Comparison of ENCODE assay signal across 9 cellular contexts in genomic region chr14:31024042-31024480, GRCh38. TPM values are rescaled to one million over a fixed set of nuclear protein-coding genes. Genes with fewer than 3 reads are reported as not detected.
DNase-seq lines count a peak whose midpoint lies in the region; ATAC-seq and TF ChIP-seq lines count a peak whose summit lies in the region.
"Had no signal": no experiment of that assay in that cellular context is flagged by ENCODE, and none has a peak within 500 bp of the region (broad histone marks: within the 10 kb centered on the region; RNA-seq: fewer than 3 reads in every experiment).

No MANE protein-coding gene starts in this region.

- intact Hi-C loops in IMR-90 (cut with micrococcal nuclease), result no loop called here
- intact Hi-C loops in colonic mucosa (cut with DNase I), result no loop called here
- intact Hi-C loops in naive thymus-derived CD4-positive, alpha-beta T cell (cut with micrococcal nuclease), result loop anchor here in 1 of 2 donors (2.0 kb wide), 1 partner anchor 1053 kb away; the partner anchor contains the start of gene ARHGAP5

- peaks cover 0 to 10% (median 9%) of the 10 kb centered on the region in 5 donors for H3K36me3 Mint-ChIP-seq in naive thymus-derived CD4-positive, alpha-beta T cell

- H2BK15ac ChIP-seq in IMR-90 (ENCODE audit: low read depth, low read length), result no peak overlapping the region

- H3K18ac ChIP-seq in IMR-90 (ENCODE audit: low read depth, low read length), result no peak overlapping the region

- H3K79me1 ChIP-seq in IMR-90 (ENCODE audit: low read depth in 1 of 2, low read length in 2 of 2), result peaks cover 8 to 38% of the 10 kb centered on the region in 2 experiments

- H3K56ac ChIP-seq in IMR-90 (ENCODE audit: extremely low read depth, insufficient read depth, low read length), result no peak overlapping the region

- no peaks in the 10 kb centered on the region for H3K9me3 Mint-ChIP-seq in naive thymus-derived CD4-positive, alpha-beta T cell

- H3K4me2 ChIP-seq in IMR-90 (ENCODE audit: low read depth, low read length), result peak overlapping the region; percentile 100

- H2AFZ ChIP-seq in IMR-90 (replicated peaks; ENCODE audit: low read length, poor library complexity), result no peak overlapping the region

- no peak overlapping the region for H2BK20ac ChIP-seq in IMR-90 (ENCODE audit: low read depth, low read length)

- H3K4me1 ChIP-seq in IMR-90 (ENCODE audit: control insufficient read depth, insufficient read depth, low read length), result no peaks in the 10 kb centered on the region
- H3K4me1 ChIP-seq in colonic mucosa, result peaks cover 11% of the 10 kb centered on the region
- no peaks in the 10 kb centered on the region for H3K4me1 ChIP-seq in naive thymus-derived CD4-positive, alpha-beta T cell (ENCODE audit: control insufficient read depth in 2 of 2, insufficient read depth in 2 of 2, low read length in 2 of 2)

- H3K36me3 ChIP-seq in IMR-90 (ENCODE audit: control insufficient read depth, insufficient read depth, low read length), result 0 out of 2 replicates have a peak, but pooled peaks cover 3% of the 10 kb centered on the region
- no peaks in the 10 kb centered on the region for H3K36me3 ChIP-seq in colonic mucosa
- H3K36me3 ChIP-seq in naive thymus-derived CD4-positive, alpha-beta T cell (ENCODE audit: control insufficient read depth in 2 of 3, insufficient read depth in 3 of 3, low read length in 3 of 3), result peaks cover 0 to 16% (median 0%) of the 10 kb centered on the region in 3 experiments

- no peak for DNase-seq in AG10803 (ENCODE audit: low read depth)
- no peak for DNase-seq in IMR-90
- no peak for DNase-seq in colonic mucosa
- DNase-seq in naive thymus-derived CD4-positive, alpha-beta T cell, result no peak
- DNase-seq in effector CD4-positive, alpha-beta T cell, result no peak
- DNase-seq: RPMI8226 had no signal

- TF ChIP-seq CTCF in AG10803 (conservative IDR thresholded peaks at IDR 0.05; ENCODE audit: low read length) (no peak), IMR-90 (conservative IDR thresholded peaks at IDR 0.05; ENCODE audit: low read depth, low read length) (no peak), colonic mucosa (IDR thresholded peaks at IDR 0.05) (no peak)

- peak overlapping the region; percentile 25; the same call in 1 of the 2 replicates for H3K9ac ChIP-seq in IMR-90 (ENCODE audit: low read depth, low read length)
- peak overlapping the region in 1 of 2 donors; percentile 95 for H3K9ac ChIP-seq in colonic mucosa (ENCODE audit: low read depth in 2 of 2, low read length in 2 of 2)

- H3K9me1 ChIP-seq in IMR-90 (ENCODE audit: insufficient read depth, low read length), result no peaks in the 10 kb centered on the region

- peak overlapping the region; percentile 44 to 91 (median 56) for H3K4me3 Mint-ChIP-seq in naive thymus-derived CD4-positive, alpha-beta T cell

- peaks cover 30 to 63% (median 47%) of the 10 kb centered on the region in 7 donors for H3K4me1 Mint-ChIP-seq in naive thymus-derived CD4-positive, alpha-beta T cell

- H3K4me3 ChIP-seq in AG10803 (ENCODE audit: low read length), result peak overlapping the region; percentile 86
- H3K4me3 ChIP-seq in IMR-90 (ENCODE audit: insufficient read depth, low read depth, low read length), result peak overlapping the region; percentile 97; the same call in 1 of the 2 replicates
- H3K4me3 ChIP-seq in colonic mucosa, result peak overlapping the region; percentile 96
- H3K4me3 ChIP-seq in naive thymus-derived CD4-positive, alpha-beta T cell (ENCODE audit: low read length), result peak overlapping the region; percentile 84

- H2BK5ac ChIP-seq in IMR-90 (ENCODE audit: low read depth, low read length, poor library complexity, severe bottlenecking), result no peak overlapping the region

- H3K27ac Mint-ChIP-seq in naive thymus-derived CD4-positive, alpha-beta T cell, result peak overlapping the region; percentile 25 to 90 (median 34)

- H3K27me3 Mint-ChIP-seq in naive thymus-derived CD4-positive, alpha-beta T cell, result no peaks in the 10 kb centered on the region

- in situ Hi-C loops in IMR-90 (cut with MboI; ENCODE audit: low sequenced_read_pairs), result no loop called here

- peak overlapping the region; percentile 69; the same call in 1 of the 2 replicates for H3K23ac ChIP-seq in IMR-90 (ENCODE audit: low read depth, low read length)

- no peak overlapping the region for H2AK5ac ChIP-seq in IMR-90 (ENCODE audit: low read depth, low read length)

- no peak overlapping the region for H2BK120ac ChIP-seq in IMR-90 (ENCODE audit: low read depth, low read length)

- no peak overlapping the region for H4K91ac ChIP-seq in IMR-90 (ENCODE audit: insufficient read depth, low read depth, low read length)

- H3K27me3 ChIP-seq in IMR-90 (ENCODE audit: control insufficient read depth, insufficient read depth, low read length) (no peaks in the 10 kb centered on the region), colonic mucosa (no peaks in the 10 kb centered on the region)
- H3K27me3 ChIP-seq in naive thymus-derived CD4-positive, alpha-beta T cell (ENCODE audit: control insufficient read depth in 2 of 2, insufficient read depth in 2 of 2, low read length in 2 of 2), result no peaks in the 10 kb centered on the region

- no peak overlapping the region for H4K5ac ChIP-seq in IMR-90 (ENCODE audit: low read depth, low read length)

- no peak overlapping the region for H4K8ac ChIP-seq in IMR-90 (ENCODE audit: low read depth in 2 of 2, low read length in 2 of 2)

- peaks cover 45% of the 10 kb centered on the region for H4K20me1 ChIP-seq in IMR-90 (ENCODE audit: insufficient read depth, low read length)

- no peak for TF ChIP-seq RAD21 in IMR-90 (IDR thresholded peaks at IDR 0.05; ENCODE audit: low read length)

- H3K9me3 ChIP-seq in IMR-90 (ENCODE audit: control insufficient read depth, insufficient read depth, low read length) (no peaks in the 10 kb centered on the region), colonic mucosa (no peaks in the 10 kb centered on the region)
- H3K9me3 ChIP-seq in naive thymus-derived CD4-positive, alpha-beta T cell (ENCODE audit: control insufficient read depth in 2 of 3, low read length in 3 of 3), result no peaks in the 10 kb centered on the region

- CTCF ChIA-PET in IMR-90 (lab: Yijun Ruan, JAX), result no interaction called here
- CTCF ChIA-PET in naive thymus-derived CD4-positive, alpha-beta T cell (lab: Charles Lee), result interaction anchor here (1.2 kb wide), 1 partner anchor 59 kb away, joined by 3 read pairs; no protein-coding TSS in a partner anchor

- H3K4ac ChIP-seq in IMR-90 (ENCODE audit: low read depth, low read length), result no peak overlapping the region

- H3K27ac ChIP-seq in IMR-90 (ENCODE audit: insufficient read depth, low read length) (no peak overlapping the region), colonic mucosa (peak overlapping the region; percentile 95)
- peak overlapping the region; percentile 0 for H3K27ac ChIP-seq in naive thymus-derived CD4-positive, alpha-beta T cell (ENCODE audit: low read depth, low read length)

- dilution Hi-C loops in IMR-90 (cut with HindIII; ENCODE audit: low sequenced_read_pairs, unreplicated experiment), result no loop called here

- POLR2A ChIA-PET in IMR-90 (lab: Charles Lee; ENCODE audit: unreplicated experiment), result no interaction called here
- POLR2A ChIA-PET in naive thymus-derived CD4-positive, alpha-beta T cell (lab: Charles Lee), result interaction anchor here (0.6 to 1.3 kb wide), 4 partner anchors 43 to 184 kb away, joined by 4 to 5 read pairs (median 4); partner anchors contain the start of gene HECTD1

- no peak overlapping the region for H2AK9ac ChIP-seq in IMR-90 (replicated peaks; ENCODE audit: low read depth, low read length, poor library complexity)

- H3K14ac ChIP-seq in IMR-90 (replicated peaks; ENCODE audit: low read depth, low read length), result no peak overlapping the region

- TF ChIP-seq POLR2A in IMR-90 (IDR thresholded peaks at IDR 0.05; ENCODE audit: low read depth, low read length), result no peak

- no peak for ATAC-seq in IMR-90 (ENCODE audit: low read depth)
- ATAC-seq in naive thymus-derived CD4-positive, alpha-beta T cell, result no peak
- ATAC-seq in GM19035 (IDR thresholded peaks at IDR 0.05; ENCODE audit: unreplicated experiment), result no peak
- no peak for ATAC-seq in GM18502 (IDR thresholded peaks at IDR 0.05; ENCODE audit: poor library complexity, unreplicated experiment)
- no peak for ATAC-seq in HG03097 (IDR thresholded peaks at IDR 0.05; ENCODE audit: low FRiP score, unreplicated experiment)

- BruUV-seq in IMR-90 (replicated peaks; lab: Mats Ljungman, UMichigan), result no TSS peak

TF ChIP-seq in IMR-90, 13 proteins besides CTCF, POLR2A, EP300 and RAD21 (continues in another document):
- TF ChIP-seq BHLHE40 (IDR thresholded peaks at IDR 0.05; ENCODE audit: low read depth, low read length) (no peak), ELK1 (IDR thresholded peaks at IDR 0.05; ENCODE audit: borderline replicate concordance, low read depth, low read length) (no peak), MAZ (IDR thresholded peaks at IDR 0.05; ENCODE audit: borderline replicate concordance, low read depth, low read length) (no peak)

RNA-seq across cellular contexts. Expression of gene AP4S1, which starts 1.4 kb away (rescaled TPM):
- total RNA-seq in IMR-90 (2012; rRNA removed), result 4.5 and 5.8 TPM in 2 replicates
- 2.5 and 2.7 TPM in 2 replicates for polyA plus RNA-seq in IMR-90 (2012; rRNA removed)
- 0.98 and 1.5 TPM in 2 replicates for polyA plus RNA-seq in IMR-90 (2012; cell fraction: cytosol; rRNA removed)
- 1.9 and 4.1 TPM in 2 replicates for polyA plus RNA-seq in IMR-90 (2012; cell fraction: nucleus; rRNA removed; ENCODE audit: low replicate concordance)
- 1 to 10 TPM; 3.3 to 4.9 TPM for total RNA-seq in colonic mucosa
- 10 to 100 TPM in 4 of 5 experiments, 1 to 10 TPM in 1; 7.9 to 22.0 (median 15.9) TPM for total RNA-seq in naive thymus-derived CD4-positive, alpha-beta T cell
- 10 to 100 TPM; 10.7 to 10.9 TPM for polyA plus RNA-seq in naive thymus-derived CD4-positive, alpha-beta T cell

RNA-seq across cellular contexts. Expression of gene STRN3, which starts 2.1 kb away (rescaled TPM):
- total RNA-seq in IMR-90 (2012; rRNA removed) (66.9 and 78.7 TPM in 2 replicates), colonic mucosa (10 to 100 TPM; 23.6 to 41.1 TPM)
- 8.3 and 10.8 TPM in 2 replicates for polyA plus RNA-seq in IMR-90 (2012; rRNA removed)
- 1.9 and 2.4 TPM in 2 replicates for polyA plus RNA-seq in IMR-90 (2012; cell fraction: cytosol; rRNA removed)
- polyA plus RNA-seq in IMR-90 (2012; cell fraction: nucleus; rRNA removed; ENCODE audit: low replicate concordance), result 3.3 and 21.0 TPM in 2 replicates
- 10 to 100 TPM; 20.4 to 28.7 (median 25.2) TPM for total RNA-seq in naive thymus-derived CD4-positive, alpha-beta T cell
- polyA plus RNA-seq in naive thymus-derived CD4-positive, alpha-beta T cell, result 1 to 10 TPM; 3.5 to 5.8 TPM
